19 cellular contexts compared by ENCODE assay signal in genomic region chr2:200159829-200160781, GRCh38.
DNase-seq lines count a peak whose midpoint lies in the region; ATAC-seq and TF ChIP-seq lines count a peak whose summit lies in the region.
"Had no signal": no experiment of that assay in that cellular context is flagged by ENCODE, and none has a peak within 500 bp of the region (broad histone marks: within the 10 kb centered on the region; RNA-seq: fewer than 3 reads in every experiment).

No MANE protein-coding gene starts in this region.

- H3K27ac Mint-ChIP-seq in WTC11 (peak overlapping the region; percentile 50), glutamatergic neuron (ENCODE audit: unreplicated experiment) (peak overlapping the region; percentile 92)

- ATAC-seq in heart left ventricle = peak in 3 of 4 donors; percentile 13 to 78 (median 62)
- no peak for ATAC-seq in WTC11
- no peak for ATAC-seq in HG03469 (IDR thresholded peaks at IDR 0.05; ENCODE audit: unreplicated experiment)
- ATAC-seq: activated T-cell treated with anti-CD3 and anti-CD28 coated beads, Interleukin-2, amount 50 U/mL, for 4 hours; gastroesophageal sphincter had no signal

- H3K9me3 ChIP-seq in heart left ventricle (peaks cover 0 to 4% (median 0%) of the 10 kb centered on the region in 12 donors), right atrium auricular region (peaks cover 0 to under 1% of the 10 kb centered on the region in 2 donors)
- H3K9me3 ChIP-seq: gastroesophageal sphincter, thyroid gland had no signal

- intact Hi-C loops in heart left ventricle (cut with DNase I) = loop anchor here in 2 of 10 donors (5.0 to 10.0 kb wide), 3 partner anchors 147 to 315 kb away; partner anchors contain the start of gene SPATS2L (in 1 of the 2)

- H3K27me3 ChIP-seq in heart left ventricle (no peaks in the 10 kb centered on the region), right atrium auricular region (no peaks in the 10 kb centered on the region)
- H3K27me3 ChIP-seq: gastroesophageal sphincter, thyroid gland had no signal

- POLR2A ChIA-PET in WTC11 (lab: Charles Lee) = no interaction called here

- no peak for TF ChIP-seq POLR2A in heart left ventricle (IDR thresholded peaks at IDR 0.05)

- no peaks in the 10 kb centered on the region for H3K27me3 Mint-ChIP-seq in WTC11 (ENCODE audit: low read depth)
- H3K27me3 Mint-ChIP-seq in glutamatergic neuron (ENCODE audit: unreplicated experiment) = peaks cover 4% of the 10 kb centered on the region

- WGBS in heart left ventricle, 4 donors = 77 to 82% (median 80%) methylated on average over 11 of the region's 11 CpGs

- H3K9me3 Mint-ChIP-seq in WTC11 (peaks cover 25% of the 10 kb centered on the region), glutamatergic neuron (ENCODE audit: unreplicated experiment) (peaks cover 2% of the 10 kb centered on the region)
- H3K9me3 Mint-ChIP-seq: activated T-cell treated with anti-CD3 and anti-CD28 coated beads, Interleukin-2, amount 50 U/mL, for 4 hours had no signal

- DNase-seq in heart left ventricle = no peak
- DNase-seq in right atrium auricular region (ENCODE audit: low spot score) = no peak
- no peak for DNase-seq in WTC11 (ENCODE audit: low spot score)
- no peak for DNase-seq in glutamatergic neuron
- DNase-seq in stromal cell of bone marrow (ENCODE audit: low read depth) = peak; percentile 59
- no peak for DNase-seq in stimulated activated CD4-positive, alpha-beta T cell treated with anti-CD3 and anti-CD28 coated beads, Interleukin-4, amount 100 ng/mL, for 1 hour
- no peak for DNase-seq in GF-D8 (lab: John Stamatoyannopoulos, UW)
- DNase-seq: activated CD4-positive, alpha-beta T cell treated with anti-CD3 and anti-CD28 coated beads for 1 hour; activated T-cell treated with anti-CD3 and anti-CD28 coated beads, Interleukin-2, amount 50 U/mL, for 4 hours; amniotic stem cell; KBM-7; left cardiac atrium; NCI-H1930; stimulated activated CD4-positive, alpha-beta T cell treated with anti-CD3 and anti-CD28 coated beads, Interleukin-12 subunit alpha, Interleukin-12 subunit beta, amount 100 ng/mL, for 4 hours; SW 1271 had no signal

- H3K27ac ChIP-seq in heart left ventricle (no peak overlapping the region), right atrium auricular region (no peak overlapping the region)
- H3K27ac ChIP-seq: gastroesophageal sphincter, thyroid gland had no signal

- no peaks in the 10 kb centered on the region for H3K36me3 ChIP-seq in heart left ventricle
- no peaks in the 10 kb centered on the region for H3K36me3 ChIP-seq in right atrium auricular region
- H3K36me3 ChIP-seq: gastroesophageal sphincter, thyroid gland had no signal

- TF ChIP-seq CTCF in heart left ventricle (IDR thresholded peaks at IDR 0.05) (no peak), right atrium auricular region (IDR thresholded peaks at IDR 0.05) (no peak), WTC11 (IDR thresholded peaks at IDR 0.05) (no peak), glutamatergic neuron (IDR thresholded peaks at IDR 0.05; ENCODE audit: partially characterized antibody, unreplicated experiment) (no peak)

- peaks cover 28% of the 10 kb centered on the region for H3K36me3 Mint-ChIP-seq in WTC11
- H3K36me3 Mint-ChIP-seq in glutamatergic neuron (ENCODE audit: unreplicated experiment) = no peaks in the 10 kb centered on the region

- peaks cover 0 to 8% (median 0%) of the 10 kb centered on the region in 12 donors for H3K4me1 ChIP-seq in heart left ventricle
- peaks cover 0 to 7% of the 10 kb centered on the region in 2 donors for H3K4me1 ChIP-seq in right atrium auricular region
- H3K4me1 ChIP-seq: gastroesophageal sphincter had no signal

- H3K4me3 ChIP-seq in heart left ventricle (no peak overlapping the region), right atrium auricular region (no peak overlapping the region)
- H3K4me3 ChIP-seq: gastroesophageal sphincter, thyroid gland had no signal

- peaks cover 32% of the 10 kb centered on the region for H3K4me1 Mint-ChIP-seq in WTC11
- peaks cover 24% of the 10 kb centered on the region for H3K4me1 Mint-ChIP-seq in glutamatergic neuron (ENCODE audit: low read depth, unreplicated experiment)

- CTCF ChIA-PET in WTC11 (lab: Charles Lee) = interaction anchor here (0.6 to 1.0 kb wide), 2 partner anchors 24 to 33 kb away, joined by 3 read pairs; no protein-coding TSS in a partner anchor

- H3K4me3 Mint-ChIP-seq in WTC11 = no peak overlapping the region
- H3K4me3 Mint-ChIP-seq in glutamatergic neuron (ENCODE audit: unreplicated experiment) = peak overlapping the region; percentile 64
- H3K4me3 Mint-ChIP-seq: activated T-cell treated with anti-CD3 and anti-CD28 coated beads, Interleukin-2, amount 50 U/mL, for 4 hours; nephron had no signal

TF ChIP-seq in WTC11, 78 proteins besides CTCF, POLR2A, EP300 and RAD21 (continues in another document):
- TF ChIP-seq NFATC4 (CRISPR knock-in tag; IDR thresholded peaks at IDR 0.05) (no peak), NFE2L1 (CRISPR knock-in tag; IDR thresholded peaks at IDR 0.05) (no peak), RORB (CRISPR knock-in tag; IDR thresholded peaks at IDR 0.05) (no peak), E2F4 (CRISPR knock-in tag; IDR thresholded peaks at IDR 0.05; ENCODE audit: borderline replicate concordance, low read depth) (no peak), AR (CRISPR knock-in tag; IDR thresholded peaks at IDR 0.05) (no peak), ZMAT4 (CRISPR knock-in tag; IDR thresholded peaks at IDR 0.05) (no peak), TEAD4 (CRISPR knock-in tag; IDR thresholded peaks at IDR 0.05) (no peak), ATF2 (CRISPR knock-in tag; IDR thresholded peaks at IDR 0.05; ENCODE audit: borderline replicate concordance, low read depth) (no peak), STAT6 (CRISPR knock-in tag; conservative IDR thresholded peaks at IDR 0.05; ENCODE audit: low read depth) (no peak), TCF7 (CRISPR knock-in tag; IDR thresholded peaks at IDR 0.05; ENCODE audit: low read depth) (no peak)

Comparison
In these comparisons a context has a peak if more than half of its experiments do, and no peak if none do; other contexts are left out.
1. ATAC-seq: peak in heart left ventricle (3 of 4); none in WTC11 (single experiment) and HG03469 (single experiment).